Comparison of ENCODE assay signal across 13 cellular contexts in genomic region chr18:56650056-56650455, GRCh38. TPM values are rescaled to one million over a fixed set of nuclear protein-coding genes. Genes with fewer than 3 reads are reported as not detected.
DNase-seq lines count a peak whose midpoint lies in the region; ATAC-seq, FAIRE-seq and TF ChIP-seq lines count a peak whose summit lies in the region.
"Had no signal": no experiment of that assay in that cellular context is flagged by ENCODE, and none has a peak within 500 bp of the region (broad histone marks: within the 10 kb centered on the region; RNA-seq: fewer than 3 reads in every experiment).

No MANE protein-coding gene starts in this region.

- H3K27ac ChIP-seq in left ventricle myocardium inferior (replicated peaks): peak overlapping the region; percentile 90

- no peak overlapping the region for H3K27ac Mint-ChIP-seq in type B pancreatic cell

- no peaks in the 10 kb centered on the region for H3K36me3 ChIP-seq in left ventricle myocardium inferior
- H3K36me3 ChIP-seq: adrenal gland, BE2C had no signal

- peak overlapping the region; percentile 26 for H3K4me3 Mint-ChIP-seq in type B pancreatic cell

- no peaks in the 10 kb centered on the region for H3K9me3 Mint-ChIP-seq in type B pancreatic cell
- H3K9me3 Mint-ChIP-seq: T-helper 1 cell treated with Interleukin-12 subunit alpha and Interleukin-12 subunit beta and Interleukin-4 antibody, amounts not matched to agents 30 μg/mL and 1 μg/mL, for 36 hours had no signal

- H3K4me3 ChIP-seq in left ventricle myocardium inferior (peak overlapping the region; percentile 88), fibroblast of mammary gland (ENCODE audit: control insufficient read depth, low read depth, low read length) (no peak overlapping the region)

- FAIRE-seq in D721Med (lab: Jason Lieb, UNC): no peak

- H3K4me1 ChIP-seq in left ventricle myocardium inferior: peaks cover 31% of the 10 kb centered on the region
- H3K4me1 ChIP-seq: BE2C had no signal

- no peak for ATAC-seq in Right ventricle myocardium inferior
- no peak for ATAC-seq in GM18511 (IDR thresholded peaks at IDR 0.05; ENCODE audit: unreplicated experiment)

- intact Hi-C loops in left ventricle myocardium inferior (cut with micrococcal nuclease) (no loop called here), Right ventricle myocardium inferior (cut with DNase I) (no loop called here)

- no peak for TF ChIP-seq CTCF in left ventricle myocardium inferior (IDR thresholded peaks at IDR 0.05; ENCODE audit: borderline replicate concordance)
- no peak for TF ChIP-seq CTCF in fibroblast of mammary gland (conservative IDR thresholded peaks at IDR 0.05; ENCODE audit: control insufficient read depth, insufficient read depth, low read depth, low read length)
- no peak for TF ChIP-seq CTCF in type B pancreatic cell (conservative IDR thresholded peaks at IDR 0.05)
- TF ChIP-seq CTCF in D721Med (IDR thresholded peaks at IDR 0.05; ENCODE audit: insufficient read depth, missing control alignments): no peak

- peaks cover 8% of the 10 kb centered on the region for H3K4me1 Mint-ChIP-seq in type B pancreatic cell (ENCODE audit: unreplicated experiment)

- H3K27me3 ChIP-seq in left ventricle myocardium inferior (ENCODE audit: low read depth): no peaks in the 10 kb centered on the region
- H3K27me3 ChIP-seq: adrenal gland, BE2C had no signal

- H3K9me3 ChIP-seq in left ventricle myocardium inferior (replicated peaks): no peaks in the 10 kb centered on the region
- H3K9me3 ChIP-seq: adrenal gland, BE2C had no signal

- no peak for DNase-seq in left ventricle myocardium inferior
- no peak for DNase-seq in Right ventricle myocardium inferior (ENCODE audit: missing footprints)
- peak; percentile 11 for DNase-seq in RPMI8226
- peak; percentile 21 for DNase-seq in fibroblast of mammary gland (ENCODE audit: low read depth)
- no peak for DNase-seq in type B pancreatic cell (ENCODE audit: extremely low spot score, unreplicated experiment)
- DNase-seq in D721Med (ENCODE audit: insufficient read length, low spot score): no peak
- DNase-seq in DMS153 treated with DMSO at 0.1 percent for 48 hours (lab: John Stamatoyannopoulos, UW; ENCODE audit: unreplicated experiment): no peak
- DNase-seq: adrenal gland, BE2C, NCI-H1436, NCI-H526 treated with DMSO at 0.1 percent for 48 hours had no signal

- no peaks in the 10 kb centered on the region for H3K27me3 Mint-ChIP-seq in type B pancreatic cell

- H3K36me3 Mint-ChIP-seq in type B pancreatic cell: no peaks in the 10 kb centered on the region

RNA-seq across cellular contexts. Expression of gene WDR7, which starts 1.1 kb away (rescaled TPM):
- 29.3 TPM for total RNA-seq in left ventricle myocardium inferior
- 21.8 TPM for total RNA-seq in Right ventricle myocardium inferior
- 16.9 and 18.7 TPM in 2 replicates for total RNA-seq in type B pancreatic cell (ENCODE audit: low replicate concordance)

RNA-seq across cellular contexts. Expression of gene TXNL1, which starts 11.7 kb away (rescaled TPM):
- 117 TPM for total RNA-seq in left ventricle myocardium inferior
- total RNA-seq in Right ventricle myocardium inferior: 106 TPM
- 59.3 and 78.0 TPM in 2 replicates for total RNA-seq in type B pancreatic cell (ENCODE audit: low replicate concordance)

Comparison
In these comparisons a context has a peak if more than half of its experiments do, and no peak if none do; other contexts are left out.
1. DNase-seq: peak in RPMI8226 (single experiment) and fibroblast of mammary gland (single experiment); none in left ventricle myocardium inferior (single experiment), Right ventricle myocardium inferior (single experiment), type B pancreatic cell (single experiment), D721Med (single experiment) and DMS153 treated with DMSO at 0.1 percent for 48 hours (single experiment).